ENCODE assay signal across 29 cellular contexts in the genomic region with DNA sequence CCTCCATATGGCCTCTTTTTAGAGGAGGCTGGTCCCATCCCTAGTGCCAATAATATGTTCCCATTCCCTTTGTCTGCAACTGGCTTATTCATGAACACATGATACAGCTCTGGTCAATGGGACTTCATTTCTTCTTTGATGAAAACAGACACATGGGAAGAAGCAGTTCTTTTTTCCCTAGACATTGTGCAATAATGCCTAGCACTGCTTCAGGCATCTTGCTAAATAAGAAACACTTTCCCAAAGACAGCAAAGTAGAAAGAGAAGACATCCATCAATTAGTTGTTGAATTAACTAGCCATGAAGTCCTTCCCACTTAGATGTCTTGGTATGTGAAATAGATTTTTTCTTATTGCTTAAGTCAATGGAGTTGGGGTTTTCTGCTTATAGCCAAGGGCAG. TPM values are rescaled to one million over a fixed set of nuclear protein-coding genes. Genes with fewer than 3 reads are reported as not detected.
"Had no signal": no experiment of that assay in that cellular context is flagged by ENCODE, and none has a peak within 500 bp of the region (broad histone marks: within the 10 kb centered on the region; RNA-seq: fewer than 3 reads in every experiment).

No MANE protein-coding gene starts in this region.

- H3K36me3 ChIP-seq: left lung, lower lobe of right lung, neural progenitor cell, ovary, right atrium auricular region, stomach, suprapubic skin, thoracic aorta, tibial artery, vagina had no signal

- H3K27me3 ChIP-seq: left lung, ovary, right atrium auricular region, stomach, suprapubic skin, tibial artery, vagina had no signal

- DNase-seq: hypothalamus; immature natural killer cell; kidney; left colon; left lung; lower lobe of right lung; mammary epithelial cell; mesendoderm; naive B cell; natural killer cell; nephron progenitor cell; ovary; stimulated activated CD4-positive, alpha-beta T cell treated with anti-CD3 and anti-CD28 coated beads, Interleukin-12 subunit alpha, Interleukin-12 subunit beta, amount 100 ng/mL, for 4 hours; stimulated activated CD4-positive, alpha-beta T cell treated with anti-CD3 and anti-CD28 coated beads, Interleukin-15, amount 100 ng/mL, for 24 hours; stimulated activated CD4-positive, alpha-beta T cell treated with anti-CD3 and anti-CD28 coated beads, Interleukin-2, amount 100 ng/mL, for 24 hours; stimulated activated CD4-positive, alpha-beta T cell treated with anti-CD3 and anti-CD28 coated beads, Interleukin-4, amount 100 ng/mL, for 1 hour; stimulated activated naive B cell treated with anti-CD40 and anti-IgM and Interleukin-4, amounts not matched to agents 10 μg/mL and 1 μg/mL and 100 μg/mL, for 72 hours; stimulated activated naive CD8-positive, alpha-beta T cell treated with anti-CD3 and anti-CD28 coated beads, Interleukin-15, Interleukin-2, amounts not matched to agents 100 U/mL and 50 U/mL, for 24 hours; stomach; tibial artery had no signal

- H3K27ac ChIP-seq: left lung, lower lobe of right lung, neural progenitor cell, ovary, right atrium auricular region, skin epidermis, stomach, suprapubic skin, thoracic aorta, tibial artery, vagina had no signal

- H3K9me3 ChIP-seq: left lung, lower lobe of right lung, ovary, right atrium auricular region, stomach, suprapubic skin, thoracic aorta, tibial artery, vagina had no signal

- FAIRE-seq: islet of Langerhans, kidney had no signal

- H2AFZ ChIP-seq: neural progenitor cell had no signal

- ATAC-seq: left colon; left lung; lower lobe of right lung; natural killer cell; sciatic nerve; stimulated activated naive B cell treated with anti-CD40 and anti-IgM and Interleukin-4, amounts not matched to agents 10 μg/mL and 1 μg/mL and 100 μg/mL, for 72 hours; stimulated activated naive CD8-positive, alpha-beta T cell treated with anti-CD3 and anti-CD28 coated beads, Interleukin-15, Interleukin-2, amounts not matched to agents 100 U/mL and 50 U/mL, for 24 hours had no signal

- H3K4me3 ChIP-seq: left lung, lower lobe of right lung, neural progenitor cell, ovary, right atrium auricular region, skin epidermis, stomach, suprapubic skin, thoracic aorta, tibial artery, vagina had no signal

- H3K4me1 ChIP-seq: left lung, lower lobe of right lung, neural progenitor cell, right atrium auricular region, stomach, suprapubic skin, vagina had no signal

- H3K9ac ChIP-seq: neural progenitor cell had no signal

- H3K4me2 ChIP-seq: neural progenitor cell had no signal

RNA-seq across cellular contexts. Expression of a gene that starts 40.1 kb away (rescaled TPM):
- total RNA-seq: renal cortical epithelial cell had no signal
- polyA plus RNA-seq: mammary epithelial cell had no signal
